Comparison of ENCODE assay signal across 1 cellular context in the genomic region with DNA sequence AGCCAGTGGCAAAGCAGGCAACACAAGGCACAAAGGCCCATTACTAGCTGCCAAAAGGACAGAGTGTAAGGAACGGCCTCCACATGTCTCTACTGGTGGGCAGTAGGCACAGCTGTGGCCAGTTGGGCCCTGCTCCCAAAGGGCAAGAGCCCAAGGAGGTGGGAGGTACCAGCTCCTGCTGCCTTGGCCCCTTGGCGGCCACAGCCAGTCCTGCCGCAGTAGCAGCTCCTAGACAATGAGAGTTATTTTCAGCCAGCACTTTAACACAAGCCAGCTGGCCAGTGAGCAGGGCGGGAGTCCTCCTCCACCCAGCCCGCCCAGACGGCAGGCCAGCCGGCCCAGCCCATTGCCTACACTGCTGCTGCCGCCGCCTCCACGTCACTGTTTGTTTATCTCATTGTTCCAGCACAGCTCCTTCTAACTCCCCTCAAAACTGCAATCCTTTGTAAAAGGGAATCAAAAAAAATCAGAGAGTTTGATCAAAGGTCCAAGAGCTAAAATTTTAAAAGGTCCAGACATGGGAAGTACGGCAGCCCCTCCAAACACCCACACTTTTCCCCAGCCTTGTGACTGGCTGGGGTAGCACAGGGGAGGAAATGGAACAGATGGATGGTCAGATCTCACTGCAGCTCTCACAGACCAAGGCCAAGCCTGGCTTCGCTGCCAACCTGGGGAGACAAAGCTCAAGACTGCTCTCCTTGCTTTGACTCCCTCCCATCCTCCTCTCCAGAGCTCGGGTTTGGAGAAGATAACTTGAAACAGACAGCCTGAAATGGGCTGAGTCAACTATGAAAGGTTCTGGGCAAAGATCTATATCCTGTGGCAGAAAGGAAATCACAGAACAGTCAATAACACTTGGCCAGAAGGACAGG.
TF ChIP-seq lines count a peak whose summit lies in the region.

No MANE protein-coding gene starts in this region.

TF ChIP-seq in K562, 482 proteins besides CTCF, POLR2A, EP300 and RAD21 (continued from another document and continues in another):
- TF ChIP-seq ETV6 (IDR thresholded peaks at IDR 0.05; ENCODE audit: borderline replicate concordance in 1 of 2, low read depth in 2 of 2, low read length in 1 of 2) (no peak), ETV6 (CRISPR knock-in tag; IDR thresholded peaks at IDR 0.05; ENCODE audit: borderline replicate concordance) (no peak), HNRNPK (IDR thresholded peaks at IDR 0.05; ENCODE audit: low read depth, low read length, poor library complexity, severe bottlenecking) (no peak), STAG1 (CRISPR knock-in tag; IDR thresholded peaks at IDR 0.05; ENCODE audit: borderline replicate concordance) (no peak), MEF2D (tag; conservative IDR thresholded peaks at IDR 0.05; ENCODE audit: low read depth) (peak; percentile 17; the same call in 1 of the 2 replicates), NR3C1 (CRISPR knock-in tag; IDR thresholded peaks at IDR 0.05) (no peak), CCNT2 (IDR thresholded peaks at IDR 0.05; ENCODE audit: borderline replicate concordance, extremely low read depth, insufficient read length, low read depth, low read length) (peak; percentile 71), NFRKB (IDR thresholded peaks at IDR 0.05; ENCODE audit: low read depth) (no peak), ZFX (CRISPR knock-in tag; IDR thresholded peaks at IDR 0.05) (peak; percentile 33), NEUROD1 (IDR thresholded peaks at IDR 0.05; ENCODE audit: borderline replicate concordance, low read depth, low read length, partially characterized antibody) (no peak), SMARCA5 (IDR thresholded peaks at IDR 0.05) (no peak), ZNF134 (CRISPR knock-in tag; conservative IDR thresholded peaks at IDR 0.05) (0 out of 2 replicates have a peak, but pooled peaks have one; percentile 18), FOXA1 (IDR thresholded peaks at IDR 0.05; ENCODE audit: borderline replicate concordance) (no peak), ZC3H11A (IDR thresholded peaks at IDR 0.05; ENCODE audit: low read depth, low read length) (no peak), FOXP1 (CRISPR knock-in tag; IDR thresholded peaks at IDR 0.05) (0 out of 2 replicates have a peak, but pooled peaks have one; percentile 38), HOXB6 (CRISPR knock-in tag; IDR thresholded peaks at IDR 0.05; ENCODE audit: borderline replicate concordance) (no peak), BHLHE40 (IDR thresholded peaks at IDR 0.05; ENCODE audit: low read length) (peak; percentile 13; the same call in 1 of the 2 replicates), RNF2 (IDR thresholded peaks at IDR 0.05) (no peak), MYBL2 (IDR thresholded peaks at IDR 0.05; ENCODE audit: low read depth) (no peak), MYBL2 (CRISPR knock-in tag; IDR thresholded peaks at IDR 0.05; ENCODE audit: borderline replicate concordance) (no peak), ZNF212 (CRISPR knock-in tag; IDR thresholded peaks at IDR 0.05) (no peak), SAP30 (IDR thresholded peaks at IDR 0.05; ENCODE audit: borderline replicate concordance, insufficient read depth, low read depth, low read length, poor library complexity, severe bottlenecking) (no peak), MYNN (IDR thresholded peaks at IDR 0.05) (no peak; the same call in 1 of the 2 replicates), MYNN (CRISPR knock-in tag; IDR thresholded peaks at IDR 0.05) (no peak), MCM7 (IDR thresholded peaks at IDR 0.05) (no peak), RBM17 (IDR thresholded peaks at IDR 0.05; ENCODE audit: borderline replicate concordance, low read depth, low read length) (no peak), CBFA2T2 (conservative IDR thresholded peaks at IDR 0.05) (peak; percentile 62; the same call in 1 of the 2 replicates), HNRNPL (IDR thresholded peaks at IDR 0.05; ENCODE audit: low read depth, low read length) (no peak), ZNF699 (CRISPR knock-in tag; IDR thresholded peaks at IDR 0.05; ENCODE audit: insufficient replicate concordance) (no peak)
- TF ChIP-seq, protein P1, sequence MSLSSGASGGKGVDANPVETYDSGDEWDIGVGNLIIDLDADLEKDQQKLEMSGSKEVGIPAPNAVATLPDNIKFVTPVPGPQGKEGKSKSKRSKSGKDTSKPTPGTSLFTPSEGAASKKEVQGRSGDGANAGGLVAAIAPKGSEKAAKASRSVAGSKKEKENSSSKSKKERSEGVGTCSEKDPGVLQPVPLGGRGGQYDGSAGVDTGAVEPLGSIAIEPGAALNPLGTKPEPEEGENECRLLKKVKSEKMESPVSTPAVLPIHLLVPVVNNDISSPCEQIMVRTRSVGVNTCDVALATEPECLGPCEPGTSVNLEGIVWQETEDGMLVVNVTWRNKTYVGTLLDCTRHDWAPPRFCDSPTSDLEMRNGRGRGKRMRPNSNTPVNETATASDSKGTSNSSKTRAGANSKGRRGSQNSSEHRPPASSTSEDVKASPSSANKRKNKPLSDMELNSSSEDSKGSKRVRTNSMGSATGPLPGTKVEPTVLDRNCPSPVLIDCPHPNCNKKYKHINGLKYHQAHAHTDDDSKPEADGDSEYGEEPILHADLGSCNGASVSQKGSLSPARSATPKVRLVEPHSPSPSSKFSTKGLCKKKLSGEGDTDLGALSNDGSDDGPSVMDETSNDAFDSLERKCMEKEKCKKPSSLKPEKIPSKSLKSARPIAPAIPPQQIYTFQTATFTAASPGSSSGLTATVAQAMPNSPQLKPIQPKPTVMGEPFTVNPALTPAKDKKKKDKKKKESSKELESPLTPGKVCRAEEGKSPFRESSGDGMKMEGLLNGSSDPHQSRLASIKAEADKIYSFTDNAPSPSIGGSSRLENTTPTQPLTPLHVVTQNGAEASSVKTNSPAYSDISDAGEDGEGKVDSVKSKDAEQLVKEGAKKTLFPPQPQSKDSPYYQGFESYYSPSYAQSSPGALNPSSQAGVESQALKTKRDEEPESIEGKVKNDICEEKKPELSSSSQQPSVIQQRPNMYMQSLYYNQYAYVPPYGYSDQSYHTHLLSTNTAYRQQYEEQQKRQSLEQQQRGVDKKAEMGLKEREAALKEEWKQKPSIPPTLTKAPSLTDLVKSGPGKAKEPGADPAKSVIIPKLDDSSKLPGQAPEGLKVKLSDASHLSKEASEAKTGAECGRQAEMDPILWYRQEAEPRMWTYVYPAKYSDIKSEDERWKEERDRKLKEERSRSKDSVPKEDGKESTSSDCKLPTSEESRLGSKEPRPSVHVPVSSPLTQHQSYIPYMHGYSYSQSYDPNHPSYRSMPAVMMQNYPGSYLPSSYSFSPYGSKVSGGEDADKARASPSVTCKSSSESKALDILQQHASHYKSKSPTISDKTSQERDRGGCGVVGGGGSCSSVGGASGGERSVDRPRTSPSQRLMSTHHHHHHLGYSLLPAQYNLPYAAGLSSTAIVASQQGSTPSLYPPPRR (CRISPR knock-in tag; IDR thresholded peaks at IDR 0.05; ENCODE audit: borderline replicate concordance): no peak
- TF ChIP-seq, protein P2, sequence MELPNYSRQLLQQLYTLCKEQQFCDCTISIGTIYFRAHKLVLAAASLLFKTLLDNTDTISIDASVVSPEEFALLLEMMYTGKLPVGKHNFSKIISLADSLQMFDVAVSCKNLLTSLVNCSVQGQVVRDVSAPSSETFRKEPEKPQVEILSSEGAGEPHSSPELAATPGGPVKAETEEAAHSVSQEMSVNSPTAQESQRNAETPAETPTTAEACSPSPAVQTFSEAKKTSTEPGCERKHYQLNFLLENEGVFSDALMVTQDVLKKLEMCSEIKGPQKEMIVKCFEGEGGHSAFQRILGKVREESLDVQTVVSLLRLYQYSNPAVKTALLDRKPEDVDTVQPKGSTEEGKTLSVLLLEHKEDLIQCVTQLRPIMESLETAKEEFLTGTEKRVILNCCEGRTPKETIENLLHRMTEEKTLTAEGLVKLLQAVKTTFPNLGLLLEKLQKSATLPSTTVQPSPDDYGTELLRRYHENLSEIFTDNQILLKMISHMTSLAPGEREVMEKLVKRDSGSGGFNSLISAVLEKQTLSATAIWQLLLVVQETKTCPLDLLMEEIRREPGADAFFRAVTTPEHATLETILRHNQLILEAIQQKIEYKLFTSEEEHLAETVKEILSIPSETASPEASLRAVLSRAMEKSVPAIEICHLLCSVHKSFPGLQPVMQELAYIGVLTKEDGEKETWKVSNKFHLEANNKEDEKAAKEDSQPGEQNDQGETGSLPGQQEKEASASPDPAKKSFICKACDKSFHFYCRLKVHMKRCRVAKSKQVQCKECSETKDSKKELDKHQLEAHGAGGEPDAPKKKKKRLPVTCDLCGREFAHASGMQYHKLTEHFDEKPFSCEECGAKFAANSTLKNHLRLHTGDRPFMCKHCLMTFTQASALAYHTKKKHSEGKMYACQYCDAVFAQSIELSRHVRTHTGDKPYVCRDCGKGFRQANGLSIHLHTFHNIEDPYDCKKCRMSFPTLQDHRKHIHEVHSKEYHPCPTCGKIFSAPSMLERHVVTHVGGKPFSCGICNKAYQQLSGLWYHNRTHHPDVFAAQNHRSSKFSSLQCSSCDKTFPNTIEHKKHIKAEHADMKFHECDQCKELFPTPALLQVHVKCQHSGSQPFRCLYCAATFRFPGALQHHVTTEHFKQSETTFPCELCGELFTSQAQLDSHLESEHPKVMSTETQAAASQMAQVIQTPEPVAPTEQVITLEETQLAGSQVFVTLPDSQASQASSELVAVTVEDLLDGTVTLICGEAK (IDR thresholded peaks at IDR 0.05): no peak
- TF ChIP-seq, protein P2 (CRISPR knock-in tag; IDR thresholded peaks at IDR 0.05): no peak
- TF ChIP-seq, protein P3, sequence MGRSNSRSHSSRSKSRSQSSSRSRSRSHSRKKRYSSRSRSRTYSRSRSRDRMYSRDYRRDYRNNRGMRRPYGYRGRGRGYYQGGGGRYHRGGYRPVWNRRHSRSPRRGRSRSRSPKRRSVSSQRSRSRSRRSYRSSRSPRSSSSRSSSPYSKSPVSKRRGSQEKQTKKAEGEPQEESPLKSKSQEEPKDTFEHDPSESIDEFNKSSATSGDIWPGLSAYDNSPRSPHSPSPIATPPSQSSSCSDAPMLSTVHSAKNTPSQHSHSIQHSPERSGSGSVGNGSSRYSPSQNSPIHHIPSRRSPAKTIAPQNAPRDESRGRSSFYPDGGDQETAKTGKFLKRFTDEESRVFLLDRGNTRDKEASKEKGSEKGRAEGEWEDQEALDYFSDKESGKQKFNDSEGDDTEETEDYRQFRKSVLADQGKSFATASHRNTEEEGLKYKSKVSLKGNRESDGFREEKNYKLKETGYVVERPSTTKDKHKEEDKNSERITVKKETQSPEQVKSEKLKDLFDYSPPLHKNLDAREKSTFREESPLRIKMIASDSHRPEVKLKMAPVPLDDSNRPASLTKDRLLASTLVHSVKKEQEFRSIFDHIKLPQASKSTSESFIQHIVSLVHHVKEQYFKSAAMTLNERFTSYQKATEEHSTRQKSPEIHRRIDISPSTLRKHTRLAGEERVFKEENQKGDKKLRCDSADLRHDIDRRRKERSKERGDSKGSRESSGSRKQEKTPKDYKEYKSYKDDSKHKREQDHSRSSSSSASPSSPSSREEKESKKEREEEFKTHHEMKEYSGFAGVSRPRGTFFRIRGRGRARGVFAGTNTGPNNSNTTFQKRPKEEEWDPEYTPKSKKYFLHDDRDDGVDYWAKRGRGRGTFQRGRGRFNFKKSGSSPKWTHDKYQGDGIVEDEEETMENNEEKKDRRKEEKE (IDR thresholded peaks at IDR 0.05; ENCODE audit: borderline replicate concordance in 1 of 2, control insufficient read depth in 1 of 2, low read depth in 2 of 2, low read length in 1 of 2): no peak
- TF ChIP-seq, protein P4, sequence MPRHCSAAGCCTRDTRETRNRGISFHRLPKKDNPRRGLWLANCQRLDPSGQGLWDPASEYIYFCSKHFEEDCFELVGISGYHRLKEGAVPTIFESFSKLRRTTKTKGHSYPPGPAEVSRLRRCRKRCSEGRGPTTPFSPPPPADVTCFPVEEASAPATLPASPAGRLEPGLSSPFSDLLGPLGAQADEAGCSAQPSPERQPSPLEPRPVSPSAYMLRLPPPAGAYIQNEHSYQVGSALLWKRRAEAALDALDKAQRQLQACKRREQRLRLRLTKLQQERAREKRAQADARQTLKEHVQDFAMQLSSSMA (CRISPR knock-in tag; IDR thresholded peaks at IDR 0.05): no peak
- TF ChIP-seq, protein P5, sequence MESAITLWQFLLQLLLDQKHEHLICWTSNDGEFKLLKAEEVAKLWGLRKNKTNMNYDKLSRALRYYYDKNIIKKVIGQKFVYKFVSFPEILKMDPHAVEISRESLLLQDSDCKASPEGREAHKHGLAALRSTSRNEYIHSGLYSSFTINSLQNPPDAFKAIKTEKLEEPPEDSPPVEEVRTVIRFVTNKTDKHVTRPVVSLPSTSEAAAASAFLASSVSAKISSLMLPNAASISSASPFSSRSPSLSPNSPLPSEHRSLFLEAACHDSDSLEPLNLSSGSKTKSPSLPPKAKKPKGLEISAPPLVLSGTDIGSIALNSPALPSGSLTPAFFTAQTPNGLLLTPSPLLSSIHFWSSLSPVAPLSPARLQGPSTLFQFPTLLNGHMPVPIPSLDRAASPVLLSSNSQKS (CRISPR knock-in tag; IDR thresholded peaks at IDR 0.05): no peak
- TF ChIP-seq, protein P6, sequence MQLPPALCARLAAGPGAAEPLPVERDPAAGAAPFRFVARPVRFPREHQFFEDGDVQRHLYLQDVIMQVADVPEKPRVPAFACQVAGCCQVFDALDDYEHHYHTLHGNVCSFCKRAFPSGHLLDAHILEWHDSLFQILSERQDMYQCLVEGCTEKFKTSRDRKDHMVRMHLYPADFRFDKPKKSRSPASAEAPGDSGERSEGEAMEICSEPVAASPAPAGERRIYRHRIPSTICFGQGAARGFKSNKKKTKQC (CRISPR knock-in tag; IDR thresholded peaks at IDR 0.05): peak; percentile 15
